1 cellular context compared by ENCODE assay signal in the genomic region with DNA sequence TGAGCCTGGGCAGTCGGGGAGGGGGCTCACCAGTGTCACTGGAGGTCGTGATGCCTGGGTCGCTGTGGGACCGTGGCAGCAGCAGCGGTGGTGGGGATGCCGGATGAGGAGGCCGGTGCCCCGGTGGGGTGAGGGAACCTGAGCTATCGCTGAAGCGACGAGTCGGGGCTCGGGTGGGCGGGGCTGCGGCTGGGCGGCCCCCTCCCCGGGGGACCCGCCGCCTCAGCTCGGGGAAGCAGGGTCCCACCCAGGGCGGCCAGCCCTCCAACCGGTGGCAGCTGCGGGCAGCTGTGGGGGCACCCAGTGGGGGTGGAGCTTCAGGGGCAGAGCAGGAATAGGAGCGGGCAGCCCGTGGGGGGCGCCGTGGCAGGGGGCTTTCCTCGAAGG.
TF ChIP-seq lines count a peak whose summit lies in the region.

No MANE protein-coding gene starts in this region.

TF ChIP-seq in IMR-90, 13 proteins besides CTCF, POLR2A, EP300 and RAD21:
- TF ChIP-seq, protein P1, sequence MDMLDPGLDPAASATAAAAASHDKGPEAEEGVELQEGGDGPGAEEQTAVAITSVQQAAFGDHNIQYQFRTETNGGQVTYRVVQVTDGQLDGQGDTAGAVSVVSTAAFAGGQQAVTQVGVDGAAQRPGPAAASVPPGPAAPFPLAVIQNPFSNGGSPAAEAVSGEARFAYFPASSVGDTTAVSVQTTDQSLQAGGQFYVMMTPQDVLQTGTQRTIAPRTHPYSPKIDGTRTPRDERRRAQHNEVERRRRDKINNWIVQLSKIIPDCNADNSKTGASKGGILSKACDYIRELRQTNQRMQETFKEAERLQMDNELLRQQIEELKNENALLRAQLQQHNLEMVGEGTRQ (IDR thresholded peaks at IDR 0.05; ENCODE audit: low read depth, low read length): no peak
- TF ChIP-seq RFX5 (IDR thresholded peaks at IDR 0.05; ENCODE audit: low read depth, low read length) (no peak), MXI1 (IDR thresholded peaks at IDR 0.05; ENCODE audit: borderline replicate concordance, low read depth, low read length) (no peak), NFE2L2 (IDR thresholded peaks at IDR 0.05; ENCODE audit: low read depth, low read length) (no peak), RCOR1 (IDR thresholded peaks at IDR 0.05; ENCODE audit: insufficient replicate concordance, low read length) (no peak), CEBPB (IDR thresholded peaks at IDR 0.05; ENCODE audit: low read depth, low read length) (no peak), FOS (IDR thresholded peaks at IDR 0.05; ENCODE audit: low read depth, low read length) (no peak), BHLHE40 (IDR thresholded peaks at IDR 0.05; ENCODE audit: low read depth, low read length) (no peak), MAZ (IDR thresholded peaks at IDR 0.05; ENCODE audit: borderline replicate concordance, low read depth, low read length) (no peak), SMC3 (IDR thresholded peaks at IDR 0.05; ENCODE audit: low read depth, low read length) (no peak), MAFK (IDR thresholded peaks at IDR 0.05; ENCODE audit: low read depth, low read length) (no peak), CHD1 (IDR thresholded peaks at IDR 0.05; ENCODE audit: low read depth, low read length) (no peak)
- TF ChIP-seq, protein P2, sequence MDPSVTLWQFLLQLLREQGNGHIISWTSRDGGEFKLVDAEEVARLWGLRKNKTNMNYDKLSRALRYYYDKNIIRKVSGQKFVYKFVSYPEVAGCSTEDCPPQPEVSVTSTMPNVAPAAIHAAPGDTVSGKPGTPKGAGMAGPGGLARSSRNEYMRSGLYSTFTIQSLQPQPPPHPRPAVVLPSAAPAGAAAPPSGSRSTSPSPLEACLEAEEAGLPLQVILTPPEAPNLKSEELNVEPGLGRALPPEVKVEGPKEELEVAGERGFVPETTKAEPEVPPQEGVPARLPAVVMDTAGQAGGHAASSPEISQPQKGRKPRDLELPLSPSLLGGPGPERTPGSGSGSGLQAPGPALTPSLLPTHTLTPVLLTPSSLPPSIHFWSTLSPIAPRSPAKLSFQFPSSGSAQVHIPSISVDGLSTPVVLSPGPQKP (IDR thresholded peaks at IDR 0.05; ENCODE audit: borderline replicate concordance, low read depth, low read length): no peak
